Comparison of ENCODE assay signal across 8 cellular contexts in genomic region chr5:1140188-1140817, GRCh38. TPM values are rescaled to one million over a fixed set of nuclear protein-coding genes. Genes with fewer than 3 reads are reported as not detected.
DNase-seq lines count a peak whose midpoint lies in the region; ATAC-seq, FAIRE-seq and TF ChIP-seq lines count a peak whose summit lies in the region.

No MANE protein-coding gene starts in this region.

- H4K20me1 ChIP-seq in H1 (replicated peaks in 1 of 2; ENCODE audit: control insufficient read depth in 1 of 2, insufficient read depth in 2 of 2, low read length in 2 of 2) = no peaks in the 10 kb centered on the region

- no peak overlapping the region for H3K27ac ChIP-seq in H1 (ENCODE audit: low read depth, low read length)

- peak overlapping the region; percentile 53; the same call in 1 of the 2 replicates for H4K8ac ChIP-seq in H1 (ENCODE audit: extremely low read depth, insufficient read depth, low read length)

- TF ChIP-seq RAD21 in H1 (IDR thresholded peaks at IDR 0.05 in 1 of 2, conservative IDR thresholded peaks at IDR 0.05 in 1 of 2; ENCODE audit: low read depth in 2 of 2, low read length in 2 of 2) = peak; percentile 70 to 80

- TF ChIP-seq CTCF in GM12875 (IDR thresholded peaks at IDR 0.05; ENCODE audit: borderline replicate concordance, insufficient read depth, low read depth, low read length) (peak; percentile 74), H1 (IDR thresholded peaks at IDR 0.05; ENCODE audit: control extremely low read depth in 1 of 3, insufficient read depth in 1 of 3, low read depth in 1 of 3, low read length in 3 of 3) (peak in 2 of 3 experiments; percentile 46 to 62; a peak in 3 of 4 replicates)

- peak overlapping the region; percentile 47 for H4K91ac ChIP-seq in H1 (replicated peaks; ENCODE audit: insufficient read length, low read length)

- H3K36me3 Mint-ChIP-seq in activated CD8-positive, alpha-beta T cell treated with anti-CD3 and anti-CD28 coated beads, Interleukin-2, amount 10 ng/mL, durations not matched to agents 7 days and 5 days (ENCODE audit: low read depth) = no peaks in the 10 kb centered on the region

- no peak for TF ChIP-seq EP300 in H1 (IDR thresholded peaks at IDR 0.05; ENCODE audit: borderline replicate concordance in 1 of 2, low read depth in 2 of 2, low read length in 2 of 2)

- H3K9me3 ChIP-seq in H1 (ENCODE audit: insufficient read depth in 2 of 2, low read depth in 1 of 2, low read length in 1 of 2) = no peaks in the 10 kb centered on the region

- H3K36me3 ChIP-seq in H1 (ENCODE audit: control insufficient read depth in 2 of 4, insufficient read depth in 4 of 4, low read length in 3 of 4) = no peaks in the 10 kb centered on the region

- no peak overlapping the region for H3K4me3 ChIP-seq in GM12875 (ENCODE audit: low read depth, low read length)
- H3K4me3 ChIP-seq in H1 (ENCODE audit: extremely low read depth in 1 of 4, insufficient read depth in 2 of 4, low read depth in 3 of 4, low read length in 4 of 4) = no peak overlapping the region

- H3K4me3 Mint-ChIP-seq in activated CD8-positive, alpha-beta T cell treated with anti-CD3 and anti-CD28 coated beads, Interleukin-2, amount 10 ng/mL, durations not matched to agents 7 days and 5 days = no peak overlapping the region

- no peak overlapping the region for H3K18ac ChIP-seq in H1 (ENCODE audit: extremely low read depth, low read length)

- DNase-seq in NCI-H524 treated with DMSO at 0.1 percent for 48 hours (lab: John Stamatoyannopoulos, UW) = peak; percentile 41
- DNase-seq in activated CD8-positive, alpha-beta T cell treated with anti-CD3 and anti-CD28 coated beads, Interleukin-2, amount 10 ng/mL, durations not matched to agents 7 days and 5 days = peak; percentile 89
- DNase-seq in H1 (ENCODE audit: low read depth in 1 of 2, low spot score in 2 of 2) = peak; percentile 36 to 79
- DNase-seq in myocyte (ENCODE audit: low read depth) = peak; percentile 84
- DNase-seq in stimulated activated CD8-positive, alpha-beta memory T cell treated with anti-CD3 and anti-CD28 coated beads, Interleukin-7, amount 100 ng/mL, for 48 hours (ENCODE audit: extremely low read depth in 1 of 2, low read depth in 1 of 2) = peak; percentile 36 to 45

- POLR2A ChIA-PET in activated CD8-positive, alpha-beta T cell treated with anti-CD3 and anti-CD28 coated beads, Interleukin-2, amount 10 ng/mL, durations not matched to agents 7 days and 5 days (lab: Charles Lee) = no interaction called here
- POLR2A ChIA-PET in H1 (lab: Charles Lee; ENCODE audit: partially characterized antibody) = interaction anchor here (0.6 to 0.9 kb wide), 4 partner anchors 17 to 168 kb away, joined by 3 read pairs; no protein-coding TSS in a partner anchor

- H3K4me2 ChIP-seq in H1 (ENCODE audit: insufficient read depth in 1 of 2, low read depth in 2 of 2, low read length in 2 of 2) = no peak overlapping the region

- no peak for TF ChIP-seq POLR2A in H1 (IDR thresholded peaks at IDR 0.05; ENCODE audit: control extremely low read depth in 1 of 2, low read depth in 2 of 2, low read length in 2 of 2)

- peaks cover 0 to 13% (median 2%) of the 10 kb centered on the region in 4 experiments; a peak in 5 of 7 replicates for H3K4me1 ChIP-seq in H1 (replicated peaks in 1 of 4; ENCODE audit: control insufficient read depth in 3 of 4, insufficient read depth in 4 of 4, low read length in 3 of 4)

- peak overlapping the region; percentile 28 for H3K4ac ChIP-seq in H1 (replicated peaks; ENCODE audit: insufficient read length, low read depth, low read length)

- peaks cover 3% of the 10 kb centered on the region for H3K27me3 Mint-ChIP-seq in activated CD8-positive, alpha-beta T cell treated with anti-CD3 and anti-CD28 coated beads, Interleukin-2, amount 10 ng/mL, durations not matched to agents 7 days and 5 days (ENCODE audit: low read depth)

- no peaks in the 10 kb centered on the region for H3K9me3 Mint-ChIP-seq in activated CD8-positive, alpha-beta T cell treated with anti-CD3 and anti-CD28 coated beads, Interleukin-2, amount 10 ng/mL, durations not matched to agents 7 days and 5 days (ENCODE audit: insufficient read depth)

- peaks cover 12% of the 10 kb centered on the region for H3K4me1 Mint-ChIP-seq in activated CD8-positive, alpha-beta T cell treated with anti-CD3 and anti-CD28 coated beads, Interleukin-2, amount 10 ng/mL, durations not matched to agents 7 days and 5 days (ENCODE audit: low read depth)

- H2BK12ac ChIP-seq in H1 (ENCODE audit: low read depth, low read length) = peak overlapping the region; percentile 23; the same call in 1 of the 2 replicates

- no peak overlapping the region for H3K9ac ChIP-seq in H1 (replicated peaks in 1 of 4; ENCODE audit: extremely low read depth in 1 of 4, low read depth in 3 of 4, low read length in 3 of 4)

- ATAC-seq in HG03139 (IDR thresholded peaks at IDR 0.05; ENCODE audit: unreplicated experiment) (peak; percentile 61), HG03354 (IDR thresholded peaks at IDR 0.05; ENCODE audit: poor library complexity, severe bottlenecking, unreplicated experiment) (no peak)
- peak; percentile 92 for ATAC-seq in activated CD8-positive, alpha-beta T cell treated with anti-CD3 and anti-CD28 coated beads, Interleukin-2, amount 10 ng/mL, durations not matched to agents 7 days and 5 days

- no peaks in the 10 kb centered on the region for H3K79me2 ChIP-seq in H1 (ENCODE audit: control insufficient read depth in 1 of 2, insufficient read depth in 2 of 2, low read length in 2 of 2)

- FAIRE-seq in H1 (lab: Jason Lieb, UNC) = no peak

- H2BK15ac ChIP-seq in H1 (ENCODE audit: low read length) = 0 out of 2 replicates have a peak overlapping the region, but pooled peaks have one; percentile 16

- no peak overlapping the region for H3K14ac ChIP-seq in H1 (ENCODE audit: insufficient read length)

- 0 out of 2 replicates have a peak, but pooled peaks cover 1% of the 10 kb centered on the region for H3K23me2 ChIP-seq in H1 (ENCODE audit: low read depth, low read length)

- no peak overlapping the region for H2AFZ ChIP-seq in H1 (ENCODE audit: low read length)

- H4K5ac ChIP-seq in H1 (ENCODE audit: insufficient read length, low read depth, low read length) = no peak overlapping the region

- no peaks in the 10 kb centered on the region for H3K27me3 ChIP-seq in H1 (replicated peaks in 1 of 4; ENCODE audit: control insufficient read depth in 3 of 4, extremely low read depth in 1 of 4, insufficient read depth in 3 of 4, low read length in 3 of 4)

- no peak overlapping the region for H2BK120ac ChIP-seq in H1 (replicated peaks; ENCODE audit: low read depth, low read length)

- no peak overlapping the region for H3K23ac ChIP-seq in H1 (ENCODE audit: insufficient read length)

- CTCF ChIA-PET in activated CD8-positive, alpha-beta T cell treated with anti-CD3 and anti-CD28 coated beads, Interleukin-2, amount 10 ng/mL, durations not matched to agents 7 days and 5 days (lab: Charles Lee) = interaction anchor here (0.8 to 3.2 kb wide), 21 partner anchors 8 to 504 kb away, joined by 3 to 54 read pairs (median 4); no protein-coding TSS in a partner anchor
- CTCF ChIA-PET in H1 (lab: Charles Lee; ENCODE audit: partially characterized antibody) = interaction anchor here (0.8 to 2.0 kb wide), 22 partner anchors 8 to 150 kb away, joined by 3 to 10 read pairs (median 4); no protein-coding TSS in a partner anchor

- H2BK5ac ChIP-seq in H1 (ENCODE audit: low read depth, low read length) = 0 out of 2 replicates have a peak overlapping the region, but pooled peaks have one; percentile 44

- H3K79me1 ChIP-seq in H1 (ENCODE audit: low read depth, low read length) = no peaks in the 10 kb centered on the region

- WGBS in H1 (ENCODE audit: extremely low coverage in 1 of 2, insufficient coverage in 1 of 2, insufficient read length in 1 of 2, insufficient replicate concordance in 2 of 2, low coverage in 1 of 2, low lambda C conversion rate in 2 of 2, missing lambda C conversion rate in 1 of 2), 2 experiments = 72% methylated on average over 18 of the region's 22 CpGs; no CpG with 5 or more reads in 1 of the 2 experiments

- H2BK20ac ChIP-seq in H1 (ENCODE audit: low read length) = 0 out of 2 replicates have a peak overlapping the region, but pooled peaks have one; percentile 61

- H3K27ac Mint-ChIP-seq in activated CD8-positive, alpha-beta T cell treated with anti-CD3 and anti-CD28 coated beads, Interleukin-2, amount 10 ng/mL, durations not matched to agents 7 days and 5 days = no peak overlapping the region

- H2AK5ac ChIP-seq in H1 (ENCODE audit: low read depth, low read length) = no peak overlapping the region

- no peak overlapping the region for H3K56ac ChIP-seq in H1 (replicated peaks; ENCODE audit: insufficient read length, low read depth, low read length)

TF ChIP-seq in H1, 55 proteins besides CTCF, POLR2A, EP300 and RAD21:
- TF ChIP-seq TEAD4 (IDR thresholded peaks at IDR 0.05; ENCODE audit: low read depth, low read length) (no peak), YY1 (IDR thresholded peaks at IDR 0.05; ENCODE audit: low read depth, low read length) (no peak), TCF12 (IDR thresholded peaks at IDR 0.05; ENCODE audit: low read depth, low read length) (peak; percentile 52; the same call in 1 of the 2 replicates)
TF ChIP-seq in H1: peak in this region for 1.

RNA-seq across cellular contexts. Expression of gene SLC12A7, which starts 28.4 kb away (rescaled TPM):
- 100 to 1,000 TPM; 101 to 111 TPM for total RNA-seq in activated CD8-positive, alpha-beta T cell treated with anti-CD3 and anti-CD28 coated beads, Interleukin-2, amount 10 ng/mL, durations not matched to agents 7 days and 5 days
- 38.6 and 39.7 TPM in 2 replicates for total RNA-seq in H1 (2021; fragmentation: NEBNext Ultra II Directional; extraction: Animal tissue kit (Norgen Biotek cat#: 25700))
- polyA plus RNA-seq in H1 (2011; rRNA removed) = 23.5 and 37.5 TPM in 2 replicates
- 26.4 TPM for polyA plus RNA-seq in H1 (2011; cell fraction: cytosol; rRNA removed)
- 181 TPM for polyA plus RNA-seq in H1 (2011; cell fraction: nucleus; rRNA removed)
- 27.4 to 47.0 TPM (median 38.9 TPM) in 4 replicates for polyA plus RNA-seq in H1 (2012, experiment 1 of 2)
- 19.5 TPM for polyA plus RNA-seq in H1 (2012, experiment 2 of 2)
- 27.2 TPM for polyA plus RNA-seq in H1 (2013, experiment 1 of 2)
- polyA plus RNA-seq in H1 (2013, experiment 2 of 2) = 24.9 TPM
- polyA minus RNA-seq in H1 (2011; rRNA and poly(A)+ RNA removed) = 23.8 and 28.1 TPM in 2 replicates
- 33.8 TPM for polyA minus RNA-seq in H1 (2011; cell fraction: cytosol; rRNA and poly(A)+ RNA removed)
- 44.5 TPM for polyA minus RNA-seq in H1 (2011; cell fraction: nucleus; rRNA and poly(A)+ RNA removed)
- 38.0 and 77.2 TPM in 2 replicates for total RNA-seq in myocyte
- 77.6 TPM for polyA plus RNA-seq in myocyte (2012)
